8 cellular contexts compared by ENCODE assay signal in the genomic region with DNA sequence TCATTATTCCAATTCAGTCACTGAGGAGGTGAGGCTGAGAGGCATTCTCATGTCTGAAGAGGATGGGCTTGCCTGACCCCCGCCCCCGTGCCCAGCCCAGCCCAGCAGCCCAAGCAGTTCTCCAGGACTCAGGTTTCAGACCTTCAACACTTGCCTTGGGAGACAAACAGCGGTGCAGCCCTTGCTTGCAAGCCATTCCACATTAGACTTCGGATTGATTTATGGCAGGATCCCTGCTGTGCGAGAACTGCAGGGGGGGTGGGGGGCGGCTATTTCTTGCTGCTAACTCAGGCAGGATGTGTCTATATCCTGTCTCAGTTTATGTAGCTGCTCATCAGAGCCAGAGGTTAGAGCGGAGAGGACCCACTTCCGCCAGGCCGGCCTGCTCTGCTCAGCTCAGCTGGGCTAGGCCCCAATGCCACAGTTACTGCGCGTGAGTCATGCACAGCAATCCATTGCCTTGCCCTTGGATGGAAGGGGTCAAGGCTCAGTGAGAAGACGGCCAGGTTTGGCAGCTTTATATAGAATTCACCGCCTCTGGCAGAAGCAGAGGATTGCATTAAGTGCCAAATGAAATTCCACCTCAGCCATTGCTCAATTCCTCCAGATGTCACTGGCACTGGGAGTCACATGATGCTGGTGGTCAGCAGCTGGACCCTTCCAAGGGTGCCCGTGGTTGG. TPM values are rescaled to one million over a fixed set of nuclear protein-coding genes. Genes with fewer than 3 reads are reported as not detected.
DNase-seq lines count a peak whose midpoint lies in the region; ATAC-seq and TF ChIP-seq lines count a peak whose summit lies in the region.

No MANE protein-coding gene starts in this region.

- intact Hi-C loops in body of pancreas (cut with DNase I): no loop called here

- no peaks in the 10 kb centered on the region for H3K27me3 ChIP-seq in BLaER1 treated with 17β-estradiol and CSF1 and Interleukin-3, amounts not matched to agents 10 nM and 100 nM
- no peaks in the 10 kb centered on the region for H3K27me3 ChIP-seq in body of pancreas

- 0 out of 22 replicates have a peak, but pooled peaks cover 0 to 4% (median 0%) of the 10 kb centered on the region in 11 experiments for H3K9me3 ChIP-seq in BLaER1 treated with 17β-estradiol and CSF1 and Interleukin-3, amounts not matched to agents 10 nM and 100 nM (replicated peaks in 1 of 11)
- H3K9me3 ChIP-seq in body of pancreas: no peaks in the 10 kb centered on the region

- peak overlapping the region; percentile 91 to 100 (median 100) for H3K27ac ChIP-seq in BLaER1 treated with 17β-estradiol and CSF1 and Interleukin-3, amounts not matched to agents 10 nM and 100 nM
- peak overlapping the region; percentile 73 to 96 (median 92) for H3K27ac ChIP-seq in body of pancreas

- H3K9ac ChIP-seq in BLaER1 treated with 17β-estradiol and CSF1 and Interleukin-3, amounts not matched to agents 10 nM and 100 nM: peak overlapping the region; percentile 94 to 100 (median 100)

- TF ChIP-seq CTCF in body of pancreas (IDR thresholded peaks at IDR 0.05): no peak

- TF ChIP-seq POLR2A in body of pancreas (IDR thresholded peaks at IDR 0.05): peak in 2 of 3 donors; percentile 48 to 55

- H3K36me3 ChIP-seq in BLaER1 treated with 17β-estradiol and CSF1 and Interleukin-3, amounts not matched to agents 10 nM and 100 nM: peaks cover 0 to 57% (median 40%) of the 10 kb centered on the region in 11 experiments; a peak in 17 of 22 replicates
- H3K36me3 ChIP-seq in body of pancreas (replicated peaks in 1 of 2; ENCODE audit: insufficient read depth in 1 of 2, low read depth in 2 of 2): no peaks in the 10 kb centered on the region

- H3K4me1 ChIP-seq in BLaER1 treated with 17β-estradiol and CSF1 and Interleukin-3, amounts not matched to agents 10 nM and 100 nM: peaks cover 68 to 86% (median 74%) of the 10 kb centered on the region in 10 experiments
- H3K4me1 ChIP-seq in body of pancreas: peaks cover 53% of the 10 kb centered on the region

- H3K4me2 ChIP-seq in BLaER1 treated with 17β-estradiol and CSF1 and Interleukin-3, amounts not matched to agents 10 nM and 100 nM: peak overlapping the region; percentile 91 to 99 (median 95)

- 11 to 18% methylated on average over 10 to 14 of the region's 14 CpGs for WGBS in body of pancreas, 2 donors

- ATAC-seq in GM19467 (IDR thresholded peaks at IDR 0.05; ENCODE audit: unreplicated experiment) (peak; percentile 81), HG03558 (IDR thresholded peaks at IDR 0.05; ENCODE audit: extremely low read depth, unreplicated experiment) (peak; percentile 41), body of pancreas (peak; percentile 67)

- H3K4me3 ChIP-seq in BLaER1 treated with 17β-estradiol and CSF1 and Interleukin-3, amounts not matched to agents 10 nM and 100 nM: peak overlapping the region; percentile 76 to 97 (median 90)
- H3K4me3 ChIP-seq in body of pancreas: no peak overlapping the region

- DNase-seq in T-helper 22 cell (ENCODE audit: low read depth): peak; percentile 62
- DNase-seq in body of pancreas: peak; percentile 52 to 80 (median 65)
- DNase-seq in iris pigment epithelial cell (ENCODE audit: low read depth): peak; percentile 98
- peak; percentile 56 to 69 (median 60) for DNase-seq in stimulated activated CD4-positive, alpha-beta T cell treated with anti-CD3 and anti-CD28 coated beads, Interleukin-12 subunit alpha, Interleukin-12 subunit beta, amount 100 ng/mL, for 48 hours (ENCODE audit: low read depth in 2 of 3, low spot score in 1 of 3)
- DNase-seq in OCI-M2 (lab: John Stamatoyannopoulos, UW; ENCODE audit: unreplicated experiment): no peak

- peaks cover 0 to 49% (median 39%) of the 10 kb centered on the region in 11 experiments; a peak in 19 of 22 replicates for H4K20me1 ChIP-seq in BLaER1 treated with 17β-estradiol and CSF1 and Interleukin-3, amounts not matched to agents 10 nM and 100 nM

RNA-seq across cellular contexts. Expression of gene GYPC, which starts 1.8 kb away (rescaled TPM):
- total RNA-seq in body of pancreas: 10 to 100 TPM; 26.4 to 28.8 TPM

Comparison
In these comparisons a context has a peak if more than half of its experiments do, and no peak if none do; other contexts are left out.
1. H3K4me3 ChIP-seq: peak in BLaER1 treated with 17β-estradiol and CSF1 and Interleukin-3, amounts not matched to agents 10 nM and 100 nM (10 of 10); none in body of pancreas (0 of 2).
2. Peak in every context shown above with its lines, with median percentiles within 50 percentile points of each other: ATAC-seq.